14 cellular contexts compared by ENCODE assay signal in the genomic region with DNA sequence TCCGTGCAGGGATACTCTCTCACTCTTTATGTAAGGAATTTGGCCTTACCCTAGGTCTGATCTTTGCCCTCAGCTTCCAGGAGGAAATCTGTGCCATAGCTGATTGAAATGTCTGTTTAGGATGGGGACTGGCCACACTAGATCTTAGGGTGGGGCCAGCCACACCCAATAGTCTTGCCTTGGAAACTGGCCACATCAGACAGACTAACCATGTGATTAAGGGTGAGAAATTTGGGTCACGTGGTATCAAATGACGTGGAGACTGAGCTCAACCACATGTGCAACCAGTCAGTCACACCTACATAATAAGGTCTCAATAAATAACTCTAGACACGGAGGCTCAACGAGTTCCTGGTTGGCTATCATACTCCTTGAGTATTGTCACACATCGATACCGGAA.
"Had no signal": no experiment of that assay in that cellular context is flagged by ENCODE, and none has a peak within 500 bp of the region (broad histone marks: within the 10 kb centered on the region; RNA-seq: fewer than 3 reads in every experiment).

No MANE protein-coding gene starts in this region.

- H3K36me3 ChIP-seq: gastroesophageal sphincter, heart left ventricle, vagina had no signal

- H3K27ac ChIP-seq: heart left ventricle, vagina had no signal

- H3K4me3 ChIP-seq: gastroesophageal sphincter, heart left ventricle, vagina had no signal

- FAIRE-seq: kidney had no signal

- H3K27me3 ChIP-seq: gastroesophageal sphincter, heart left ventricle, vagina had no signal

- H3K9me3 ChIP-seq: gastroesophageal sphincter, heart left ventricle, vagina had no signal

- ATAC-seq: activated CD8-positive, alpha-beta memory T cell treated with anti-CD3 and anti-CD28 coated beads, Interleukin-2, amount 10 ng/mL, durations not matched to agents 7 days and 5 days; gastroesophageal sphincter; heart left ventricle; left ventricle myocardium superior had no signal

- H3K4me1 ChIP-seq: gastroesophageal sphincter, heart left ventricle, vagina had no signal

- DNase-seq: activated CD4-positive, alpha-beta memory T cell treated with anti-CD3 and anti-CD28 coated beads, Interleukin-2, amount 10 ng/mL, durations not matched to agents 7 days and 5 days; activated CD4-positive, alpha-beta T cell treated with anti-CD3 and anti-CD28 coated beads for 48 hours; activated CD4-positive, CD25-positive, alpha-beta regulatory T cell; activated CD8-positive, alpha-beta memory T cell treated with anti-CD3 and anti-CD28 coated beads, Interleukin-2, amount 10 ng/mL, durations not matched to agents 7 days and 5 days; caudate nucleus; heart left ventricle; kidney; left ventricle myocardium superior; naive B cell; retina; T-helper 9 cell; trophoblast cell had no signal
